In genomic region chr13:57630661-57631606, GRCh38 we compare ENCODE assay signal across 8 cellular contexts. TPM values are rescaled to one million over a fixed set of nuclear protein-coding genes. Genes with fewer than 3 reads are reported as not detected.
DNase-seq lines count a peak whose midpoint lies in the region; ATAC-seq and TF ChIP-seq lines count a peak whose summit lies in the region.

No MANE protein-coding gene starts in this region.

- ATAC-seq in psoas muscle (peak in 1 of 4 donors; percentile 23), GM19467 (IDR thresholded peaks at IDR 0.05; ENCODE audit: unreplicated experiment) (no peak), HG02973 (IDR thresholded peaks at IDR 0.05; ENCODE audit: unreplicated experiment) (no peak)

- H3K27me3 ChIP-seq in hepatocyte = peaks cover 29% of the 10 kb centered on the region
- peaks cover 0 to 74% (median 30%) of the 10 kb centered on the region in 3 donors for H3K27me3 ChIP-seq in psoas muscle (ENCODE audit: insufficient read depth in 3 of 3, low read length in 2 of 3)

- peaks cover 11% of the 10 kb centered on the region for H3K9me3 Mint-ChIP-seq in HFFc6

- H3K27ac Mint-ChIP-seq in HFFc6 = no peak overlapping the region

- H3K36me3 ChIP-seq in hepatocyte (replicated peaks; ENCODE audit: insufficient read depth, low read depth) = no peaks in the 10 kb centered on the region
- no peaks in the 10 kb centered on the region for H3K36me3 ChIP-seq in psoas muscle (ENCODE audit: insufficient read depth in 1 of 2, low read depth in 1 of 2)

- H3K9me2 ChIP-seq in hepatocyte (replicated peaks; ENCODE audit: insufficient read depth) = no peaks in the 10 kb centered on the region

- intact Hi-C loops in psoas muscle (cut with DNase I) = no loop called here

- peak overlapping the region; percentile 90 for H3K4me3 Mint-ChIP-seq in HFFc6

- no peaks in the 10 kb centered on the region for H4K20me1 ChIP-seq in hepatocyte (ENCODE audit: insufficient read depth, poor library complexity, severe bottlenecking)

- DNase-seq in AG08396 (ENCODE audit: low spot score) = peak; percentile 3
- DNase-seq in HFFc6 = peak; percentile 17
- DNase-seq in amniotic epithelial cell (ENCODE audit: low read depth) = peak; percentile 42
- peak; percentile 35 for DNase-seq in hepatocyte (ENCODE audit: low spot score)
- DNase-seq in psoas muscle = no peak
- DNase-seq in activated CD8-positive, alpha-beta memory T cell treated with anti-CD3 and anti-CD28 coated beads, Interleukin-2, amount 50 U/mL, for 4 hours = no peak

- H3K9me3 ChIP-seq in hepatocyte (ENCODE audit: low read depth) = no peaks in the 10 kb centered on the region
- no peaks in the 10 kb centered on the region for H3K9me3 ChIP-seq in psoas muscle

- WGBS in hepatocyte (ENCODE audit: low lambda C conversion rate, missing lambda C conversion rate) = 1% methylated on average over 32 of the region's 32 CpGs
- 0 to 1% (median 1%) methylated on average over 32 of the region's 32 CpGs for WGBS in psoas muscle, 3 donors

- H3K27ac ChIP-seq in hepatocyte (peak overlapping the region; percentile 41), psoas muscle (peak overlapping the region; percentile 34)

- no peak for TF ChIP-seq CTCF in HFFc6 (IDR thresholded peaks at IDR 0.05)
- TF ChIP-seq CTCF in hepatocyte (IDR thresholded peaks at IDR 0.05; ENCODE audit: poor library complexity) = no peak
- no peak for TF ChIP-seq CTCF in psoas muscle (IDR thresholded peaks at IDR 0.05)

- H3K36me3 Mint-ChIP-seq in HFFc6 (ENCODE audit: low read depth) = no peaks in the 10 kb centered on the region; the same call in 1 of the 2 replicates

- H2AFZ ChIP-seq in hepatocyte = peak overlapping the region; percentile 73

- H3K4me2 ChIP-seq in hepatocyte = peak overlapping the region; percentile 94

- peaks cover 11% of the 10 kb centered on the region for H3K4me1 ChIP-seq in hepatocyte (ENCODE audit: insufficient read depth)
- peaks cover 10% of the 10 kb centered on the region for H3K4me1 ChIP-seq in psoas muscle

- peak overlapping the region; percentile 80 for H3K4me3 ChIP-seq in hepatocyte
- peak overlapping the region; percentile 67 for H3K4me3 ChIP-seq in psoas muscle

- H3K79me2 ChIP-seq in hepatocyte = peaks cover 4% of the 10 kb centered on the region

- H3K27me3 Mint-ChIP-seq in HFFc6 (ENCODE audit: insufficient read depth) = peaks cover 18% of the 10 kb centered on the region

- peaks cover 33% of the 10 kb centered on the region for H3K4me1 Mint-ChIP-seq in HFFc6 (ENCODE audit: low read depth)

RNA-seq across cellular contexts. Expression of gene PCDH17, which starts 0.6 kb away (rescaled TPM):
- total RNA-seq in HFFc6 (2021; fragmentation: NEBNext Ultra II Directional; extraction: Animal tissue kit (Norgen Biotek cat#: 25700)) = under 1 TPM in 1 of 6 experiments, not detected in 5; 0.05 TPM
- total RNA-seq in hepatocyte = 10.2 and 10.3 TPM in 2 replicates
- polyA plus RNA-seq in hepatocyte = 3.2 and 3.5 TPM in 2 replicates
- 1 to 10 TPM in 1 of 4 donors, under 1 TPM in 3; 0.53 to 1.4 (median 0.79) TPM for total RNA-seq in psoas muscle
- under 1 TPM; 0.18 to 0.40 (median 0.35) TPM for polyA plus RNA-seq in psoas muscle

Comparison
In these comparisons a context has a peak if more than half of its experiments do, and no peak if none do; other contexts are left out.
1. DNase-seq: peak in AG08396 (single experiment), HFFc6 (single experiment), amniotic epithelial cell (single experiment) and hepatocyte (single experiment); none in psoas muscle (0 of 2) and activated CD8-positive, alpha-beta memory T cell treated with anti-CD3 and anti-CD28 coated beads, Interleukin-2, amount 50 U/mL, for 4 hours (single experiment).